ENCODE assay signal across 1 cellular context in genomic region chr12:50927356-50927755, GRCh38.
TF ChIP-seq lines count a peak whose summit lies in the region.

No MANE protein-coding gene starts in this region.

TF ChIP-seq in GM23338, 12 proteins besides CTCF, POLR2A, EP300 and RAD21 (continued from another document):
- no peak for TF ChIP-seq CREB1 (CRISPR knock-in tag; IDR thresholded peaks at IDR 0.05; ENCODE audit: low read depth)
- TF ChIP-seq STAT1 (IDR thresholded peaks at IDR 0.05; ENCODE audit: unreplicated experiment), result no peak
- no peak for TF ChIP-seq ETS1 (IDR thresholded peaks at IDR 0.05)
- no peak for TF ChIP-seq JUNB (IDR thresholded peaks at IDR 0.05; ENCODE audit: unreplicated experiment)
